ENCODE assay signal across 20 cellular contexts in genomic region chr13:113729329-113730019, GRCh38. TPM values are rescaled to one million over a fixed set of nuclear protein-coding genes. Genes with fewer than 3 reads are reported as not detected.
A peak's percentile ranks its signal among the peaks of the same experiment; 100 is the strongest.
DNase-seq lines count a peak whose midpoint lies in the region; ATAC-seq and TF ChIP-seq lines count a peak whose summit lies in the region.
"Had no signal": no experiment of that assay in that cellular context is flagged by ENCODE, and none has a peak within 500 bp of the region (broad histone marks: within the 10 kb centered on the region; RNA-seq: fewer than 3 reads in every experiment).

No MANE protein-coding gene starts in this region.

- H2BK5ac ChIP-seq in neuronal stem cell (ENCODE audit: low read length) = no peak overlapping the region

- WGBS in neuronal stem cell (ENCODE audit: extremely low coverage in 2 of 2, insufficient read length in 2 of 2, insufficient replicate concordance in 1 of 2), 2 donors = no CpG with 5 or more reads among the region's 27 CpGs

- H3K36me3 Mint-ChIP-seq in CD4-positive, alpha-beta T cell (ENCODE audit: low read depth) = peaks cover 8% of the 10 kb centered on the region
- H3K36me3 Mint-ChIP-seq: CD4-positive, CD25-positive, alpha-beta regulatory T cell; neural progenitor cell had no signal

- no peak overlapping the region for H2AFZ ChIP-seq in neuronal stem cell (ENCODE audit: low read length)
- H2AFZ ChIP-seq: neural progenitor cell had no signal

- H3K4me3 ChIP-seq in fibroblast of the aortic adventitia (ENCODE audit: low read depth, low read length) (no peak overlapping the region), neuronal stem cell (ENCODE audit: low read length in 2 of 2) (no peak overlapping the region)
- H3K4me3 ChIP-seq: neural progenitor cell, sigmoid colon, transverse colon had no signal

- no peak overlapping the region for H3K27ac ChIP-seq in CD4-positive, alpha-beta T cell (ENCODE audit: low read depth, low read length)
- H3K27ac ChIP-seq in neuronal stem cell (replicated peaks; ENCODE audit: low read length) = no peak overlapping the region
- H3K27ac ChIP-seq: HL-60, neural progenitor cell, sigmoid colon, transverse colon had no signal

- H3K27me3 Mint-ChIP-seq in CD4-positive, alpha-beta T cell = peaks cover 20% of the 10 kb centered on the region

- no peak overlapping the region for H2AK5ac ChIP-seq in neuronal stem cell (ENCODE audit: low read depth, low read length)

- peaks cover 5 to 6% of the 10 kb centered on the region in 2 donors for H3K4me1 ChIP-seq in neuronal stem cell (ENCODE audit: control insufficient read depth in 2 of 2, insufficient read depth in 1 of 2, low read depth in 1 of 2, low read length in 2 of 2)

- POLR2A ChIA-PET in CD4-positive, alpha-beta T cell (lab: Charles Lee) = no interaction called here

- no peak for DNase-seq in CD4-positive, alpha-beta T cell
- DNase-seq in NCI-H526 treated with DMSO at 0.1 percent for 48 hours (lab: John Stamatoyannopoulos, UW) (peak; percentile 31), fibroblast of the aortic adventitia (ENCODE audit: low read depth) (peak; percentile 9), neuronal stem cell (ENCODE audit: low spot score) (no peak), GM13977 (ENCODE audit: low spot score) (no peak), Ammon's horn (ENCODE audit: low spot score) (no peak)
- DNase-seq: activated CD4-positive, alpha-beta T cell treated with anti-CD3 and anti-CD28 coated beads for 1 hour; activated naive CD4-positive, alpha-beta T cell treated with anti-CD3 and anti-CD28 coated beads for 36 hours; CD4-positive, CD25-positive, alpha-beta regulatory T cell; effector CD4-positive, alpha-beta T cell; Karpas-422; mesenchymal stem cell; NCI-H510A; sigmoid colon; transverse colon had no signal

- H2BK12ac ChIP-seq in neuronal stem cell (ENCODE audit: low read length) = peak overlapping the region; percentile 41

- H4K8ac ChIP-seq in neuronal stem cell (ENCODE audit: low read depth, low read length) = no peak overlapping the region

- no peak overlapping the region for H4K91ac ChIP-seq in neuronal stem cell (ENCODE audit: low read depth, low read length, poor library complexity)

- TF ChIP-seq CTCF in CD4-positive, alpha-beta T cell (IDR thresholded peaks at IDR 0.05) = no peak
- no peak for TF ChIP-seq CTCF in fibroblast of the aortic adventitia (IDR thresholded peaks at IDR 0.05; ENCODE audit: insufficient read depth, low read length)
- no peak for TF ChIP-seq CTCF in GM13977 (IDR thresholded peaks at IDR 0.05; ENCODE audit: extremely low read depth, insufficient read depth, missing control alignments)

- H3K9ac ChIP-seq in neuronal stem cell (ENCODE audit: low read depth, low read length, poor library complexity) = peak overlapping the region; percentile 12
- H3K9ac ChIP-seq: neural progenitor cell had no signal

- peak overlapping the region; percentile 76 for H3K4ac ChIP-seq in neuronal stem cell (ENCODE audit: low read length)

- no peak overlapping the region for H2BK120ac ChIP-seq in neuronal stem cell (ENCODE audit: low read depth, low read length)

- H3K27me3 ChIP-seq in CD4-positive, alpha-beta T cell (ENCODE audit: control insufficient read depth, insufficient read depth, low read length) = peaks cover 11% of the 10 kb centered on the region
- H3K27me3 ChIP-seq in neuronal stem cell (ENCODE audit: control insufficient read depth in 3 of 3, insufficient read depth in 3 of 3, low read depth in 1 of 3, low read length in 3 of 3) = peaks cover 0 to 24% (median 0%) of the 10 kb centered on the region in 3 experiments
- H3K27me3 ChIP-seq: neural progenitor cell had no signal

- no peak overlapping the region for H3K4me3 Mint-ChIP-seq in CD4-positive, alpha-beta T cell
- H3K4me3 Mint-ChIP-seq: activated naive CD4-positive, alpha-beta T cell treated with anti-CD3 and anti-CD28 coated beads for 36 hours; neural progenitor cell; T-helper 1 cell treated with Interleukin-12 subunit alpha and Interleukin-12 subunit beta and Interleukin-4 antibody, amounts not matched to agents 30 μg/mL and 1 μg/mL, for 36 hours had no signal

- peak overlapping the region; percentile 97 for H3K14ac ChIP-seq in neuronal stem cell (ENCODE audit: low read length)

- no peak for ATAC-seq in CD4-positive, alpha-beta T cell (ENCODE audit: poor library complexity)
- ATAC-seq in GM19467 (IDR thresholded peaks at IDR 0.05; ENCODE audit: unreplicated experiment) = no peak
- ATAC-seq: Panc1 had no signal

- intact Hi-C loops in CD4-positive, alpha-beta T cell (cut with DNase I, micrococcal nuclease) = no loop called here

- H3K4me2 ChIP-seq in neuronal stem cell (ENCODE audit: insufficient read depth, low read length, poor library complexity, severe bottlenecking) = no peak overlapping the region
- H3K4me2 ChIP-seq: neural progenitor cell had no signal

- in situ Hi-C loops in GM13977 (cut with MboI; ENCODE audit: low pct_unique_long_range_greater_than_20kb, low sequenced_read_pairs, unreplicated experiment) = no loop called here

- H3K9me3 Mint-ChIP-seq in CD4-positive, alpha-beta T cell = no peaks in the 10 kb centered on the region
- H3K9me3 Mint-ChIP-seq: T-helper 1 cell treated with Interleukin-12 subunit alpha and Interleukin-12 subunit beta and Interleukin-4 antibody, amounts not matched to agents 30 μg/mL and 1 μg/mL, for 36 hours had no signal

- H3K36me3 ChIP-seq in neuronal stem cell (replicated peaks in 1 of 2; ENCODE audit: control insufficient read depth in 2 of 2, insufficient read depth in 2 of 2, low read length in 2 of 2) = peaks cover 0 to 2% of the 10 kb centered on the region in 2 donors
- H3K36me3 ChIP-seq: neural progenitor cell, sigmoid colon, transverse colon had no signal

- peaks cover 7% of the 10 kb centered on the region for H3K79me1 ChIP-seq in neuronal stem cell (ENCODE audit: low read depth, low read length)

- CTCF ChIA-PET in CD4-positive, alpha-beta T cell (lab: Charles Lee) = no interaction called here

- H2BK15ac ChIP-seq in neuronal stem cell (ENCODE audit: low read length) = no peak overlapping the region

- no peaks in the 10 kb centered on the region for H3K9me3 ChIP-seq in CD4-positive, alpha-beta T cell (ENCODE audit: control insufficient read depth, low read length)
- H3K9me3 ChIP-seq in neuronal stem cell (replicated peaks in 1 of 2; ENCODE audit: control insufficient read depth in 2 of 2, insufficient read depth in 1 of 2, low read depth in 1 of 2, low read length in 2 of 2) = peaks cover 0 to 19% of the 10 kb centered on the region in 2 donors
- H3K9me3 ChIP-seq: sigmoid colon, transverse colon had no signal

- H3K4me1 Mint-ChIP-seq in CD4-positive, alpha-beta T cell (ENCODE audit: low read depth) = peaks cover 8% of the 10 kb centered on the region

- H3K18ac ChIP-seq in neuronal stem cell (ENCODE audit: low read length) = peak overlapping the region; percentile 70

- peak overlapping the region; percentile 85 for H3K23ac ChIP-seq in neuronal stem cell (ENCODE audit: low read depth, low read length, poor library complexity)

- H3K27ac Mint-ChIP-seq in CD4-positive, alpha-beta T cell = peak overlapping the region; percentile 59
- H3K27ac Mint-ChIP-seq: activated naive CD4-positive, alpha-beta T cell treated with anti-CD3 and anti-CD28 coated beads for 36 hours; CD4-positive, CD25-positive, alpha-beta regulatory T cell; neural progenitor cell; T-helper 1 cell treated with Interleukin-12 subunit alpha and Interleukin-12 subunit beta and Interleukin-4 antibody, amounts not matched to agents 30 μg/mL and 1 μg/mL, for 36 hours had no signal

RNA-seq across cellular contexts. Expression of gene TMEM255B, which starts 29.6 kb away (rescaled TPM):
- 1 to 10 TPM; 1.0 to 1.2 TPM for total RNA-seq in CD4-positive, alpha-beta T cell
- total RNA-seq in fibroblast of the aortic adventitia (ENCODE audit: low replicate concordance) = not detected in 2 replicates
- 2.5 TPM for polyA plus RNA-seq in neuronal stem cell (2013, experiment 1 of 2)
- 2.2 TPM for polyA plus RNA-seq in neuronal stem cell (2013, experiment 2 of 2)

Comparison
In these comparisons a context has a peak if more than half of its experiments do, and no peak if none do; other contexts are left out.
1. DNase-seq: peak in NCI-H526 treated with DMSO at 0.1 percent for 48 hours (single experiment) and fibroblast of the aortic adventitia (single experiment); none in CD4-positive, alpha-beta T cell (0 of 10), neuronal stem cell (single experiment), GM13977 (single experiment) and Ammon's horn (single experiment).